7 cellular contexts compared by ENCODE assay signal in genomic region chr2:84958135-84959044, GRCh38. TPM values are rescaled to one million over a fixed set of nuclear protein-coding genes. Genes with fewer than 3 reads are reported as not detected.
DNase-seq lines count a peak whose midpoint lies in the region; ATAC-seq and TF ChIP-seq lines count a peak whose summit lies in the region.

No MANE protein-coding gene starts in this region.

- H3K9me3 ChIP-seq in mesodermal cell (ENCODE audit: control insufficient read depth, low read length), result no peaks in the 10 kb centered on the region

- no peak overlapping the region for H3K4me3 ChIP-seq in choroid plexus epithelial cell (ENCODE audit: low read depth, low read length)
- H3K4me3 ChIP-seq in mesodermal cell (ENCODE audit: extremely low read depth, insufficient read depth, low read length, poor library complexity, severe bottlenecking), result no peak overlapping the region

- DNase-seq in NCI-H2171 treated with DMSO at 0.1 percent for 48 hours (lab: John Stamatoyannopoulos, UW), result peak; percentile 56
- DNase-seq in choroid plexus epithelial cell (ENCODE audit: low read depth), result peak; percentile 68

- no peak for TF ChIP-seq CTCF in choroid plexus epithelial cell (conservative IDR thresholded peaks at IDR 0.05; ENCODE audit: low read depth, low read length)

- H3K36me3 ChIP-seq in mesodermal cell (ENCODE audit: control insufficient read depth, insufficient read depth, low read length), result peaks cover 20% of the 10 kb centered on the region

- ATAC-seq in GM21423 (IDR thresholded peaks at IDR 0.05; ENCODE audit: unreplicated experiment) (peak; percentile 42), HG02973 (IDR thresholded peaks at IDR 0.05; ENCODE audit: unreplicated experiment) (no peak), GM19324 (IDR thresholded peaks at IDR 0.05; ENCODE audit: low FRiP score, unreplicated experiment) (no peak), HG02798 (IDR thresholded peaks at IDR 0.05; ENCODE audit: poor library complexity, unreplicated experiment) (no peak)

- peaks cover 25% of the 10 kb centered on the region for H3K4me1 ChIP-seq in mesodermal cell (ENCODE audit: control insufficient read depth, insufficient read depth, low read length, poor library complexity, severe bottlenecking)

- H3K27ac ChIP-seq in mesodermal cell (ENCODE audit: low read depth, low read length, severe bottlenecking), result peak overlapping the region; percentile 98

- 4 to 21% methylated on average over 4 to 8 of the region's 10 CpGs for WGBS in mesodermal cell (ENCODE audit: insufficient coverage in 2 of 2), 2 experiments

RNA-seq across cellular contexts. Expression of gene KCMF1, which starts 12.6 kb away (rescaled TPM):
- 81.2 TPM for polyA plus RNA-seq in mesodermal cell (2013, experiment 1 of 2)
- polyA plus RNA-seq in mesodermal cell (2013, experiment 2 of 2), result 82.8 TPM

RNA-seq across cellular contexts. Expression of gene TMSB10, which starts 52.9 kb away (rescaled TPM):
- 5,056 TPM for polyA plus RNA-seq in mesodermal cell (2013, experiment 1 of 2)
- 4,856 TPM for polyA plus RNA-seq in mesodermal cell (2013, experiment 2 of 2)
